1 cellular context compared by ENCODE assay signal in genomic region chr10:6493521-6494451, GRCh38.
TF ChIP-seq lines count a peak whose summit lies in the region.

No MANE protein-coding gene starts in this region.

TF ChIP-seq in A549, 52 proteins besides CTCF, POLR2A, EP300 and RAD21 (continued from another document):
- TF ChIP-seq ELK1 (IDR thresholded peaks at IDR 0.05; ENCODE audit: low read depth, low read length) (no peak), FOXS1 (CRISPR knock-in tag; IDR thresholded peaks at IDR 0.05) (no peak)
